In the genomic region with DNA sequence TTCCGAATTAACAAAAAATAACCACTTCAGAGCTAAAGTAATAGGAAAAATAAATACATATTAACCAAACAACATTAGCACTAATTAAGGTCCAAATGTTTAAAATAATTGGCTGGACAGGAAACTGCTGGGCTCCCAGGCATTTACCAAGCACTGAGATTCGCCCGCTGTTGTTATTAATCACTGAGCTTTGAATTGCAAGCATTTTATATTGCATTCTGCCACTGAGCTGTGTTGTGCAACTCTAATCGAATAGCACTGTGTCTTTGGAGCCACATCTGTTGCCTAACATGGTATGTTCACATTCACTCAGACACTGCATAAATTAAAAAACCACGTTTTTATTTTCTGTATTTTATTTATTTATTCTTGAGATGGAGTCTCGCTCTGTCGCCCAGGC, we compare ENCODE assay signal across 17 cellular contexts.
DNase-seq lines count a peak whose midpoint lies in the region; ATAC-seq and TF ChIP-seq lines count a peak whose summit lies in the region.
"Had no signal": no experiment of that assay in that cellular context is flagged by ENCODE, and none has a peak within 500 bp of the region (broad histone marks: within the 10 kb centered on the region; RNA-seq: fewer than 3 reads in every experiment).

No MANE protein-coding gene starts in this region.

- H3K9me3 Mint-ChIP-seq in Calu3 (ENCODE audit: low read depth, unreplicated experiment) (no peaks in the 10 kb centered on the region), progenitor cell of endocrine pancreas (ENCODE audit: low read depth) (no peaks in the 10 kb centered on the region)
- no peaks in the 10 kb centered on the region for H3K9me3 Mint-ChIP-seq in activated naive CD4-positive, alpha-beta T cell treated with anti-CD3 and anti-CD28 coated beads for 36 hours
- H3K9me3 Mint-ChIP-seq: activated CD8-positive, alpha-beta T cell treated with anti-CD3 and anti-CD28 coated beads for 36 hours; neural crest cell had no signal

- H3K4me1 ChIP-seq in RWPE2 (ENCODE audit: insufficient read depth, poor library complexity, severe bottlenecking) (peaks cover 46% of the 10 kb centered on the region), osteoblast (ENCODE audit: insufficient read depth, low read length) (peaks cover 26% of the 10 kb centered on the region)

- no peaks in the 10 kb centered on the region for H3K79me2 ChIP-seq in osteoblast (ENCODE audit: insufficient read depth, low read length)

- H3K36me3 ChIP-seq in RWPE2 (ENCODE audit: low read depth), result no peaks in the 10 kb centered on the region
- H3K36me3 ChIP-seq in osteoblast (ENCODE audit: insufficient read depth, low read length), result no peaks in the 10 kb centered on the region
- H3K36me3 ChIP-seq: thoracic aorta had no signal

- peak overlapping the region; percentile 100 for H3K27ac ChIP-seq in RWPE2 (ENCODE audit: poor library complexity, severe bottlenecking)
- peak overlapping the region; percentile 65 for H3K27ac ChIP-seq in osteoblast (ENCODE audit: low read depth, low read length)
- H3K27ac ChIP-seq: thoracic aorta had no signal

- H3K4me1 Mint-ChIP-seq in Calu3 (ENCODE audit: low read depth, unreplicated experiment) (peaks cover 54% of the 10 kb centered on the region), progenitor cell of endocrine pancreas (ENCODE audit: low read depth) (peaks cover 38% of the 10 kb centered on the region)
- H3K4me1 Mint-ChIP-seq in activated naive CD4-positive, alpha-beta T cell treated with anti-CD3 and anti-CD28 coated beads for 36 hours (ENCODE audit: low read depth), result no peaks in the 10 kb centered on the region
- H3K4me1 Mint-ChIP-seq: B cell had no signal

- H3K4me2 ChIP-seq in osteoblast (ENCODE audit: insufficient read depth, low read length), result peak overlapping the region; percentile 66

- no TSS peak for BruUV-seq in Calu3 (replicated peaks; lab: Mats Ljungman, UMichigan)

- H3K4me3 ChIP-seq in RWPE2 (ENCODE audit: severe bottlenecking) (no peak overlapping the region), osteoblast (ENCODE audit: insufficient read depth, low read length) (no peak overlapping the region)
- H3K4me3 ChIP-seq: thoracic aorta had no signal

- no peaks in the 10 kb centered on the region for H4K20me1 ChIP-seq in osteoblast (ENCODE audit: insufficient read depth, low read length)

- H3K27me3 Mint-ChIP-seq in Calu3 (ENCODE audit: unreplicated experiment), result no peaks in the 10 kb centered on the region
- peaks cover 20% of the 10 kb centered on the region for H3K27me3 Mint-ChIP-seq in activated naive CD4-positive, alpha-beta T cell treated with anti-CD3 and anti-CD28 coated beads for 36 hours (ENCODE audit: low read depth)
- no peaks in the 10 kb centered on the region for H3K27me3 Mint-ChIP-seq in progenitor cell of endocrine pancreas

- DNase-seq in Calu3 (no peak), RWPE2 (ENCODE audit: low spot score) (no peak), osteoblast (ENCODE audit: insufficient read length, low spot score, missing footprints) (no peak), UCSD-AML1 (lab: John Stamatoyannopoulos, UW; ENCODE audit: unreplicated experiment) (no peak), progenitor cell of endocrine pancreas (ENCODE audit: low spot score, unreplicated experiment) (no peak), DMS153 treated with DMSO at 0.1 percent for 48 hours (lab: John Stamatoyannopoulos, UW; ENCODE audit: unreplicated experiment) (no peak)
- DNase-seq in activated naive CD4-positive, alpha-beta T cell treated with anti-CD3 and anti-CD28 coated beads for 36 hours, result no peak
- DNase-seq: activated CD8-positive, alpha-beta T cell treated with anti-CD3 and anti-CD28 coated beads for 36 hours; effector memory CD4-positive, alpha-beta T cell; NCI-H1105 treated with DMSO at 0.1 percent for 48 hours; NCI-H748 treated with DMSO at 0.1 percent for 48 hours; stimulated activated CD4-positive, alpha-beta T cell treated with anti-CD3 and anti-CD28 coated beads, Interleukin-4, amount 100 ng/mL, for 4 hours had no signal

- H3K36me3 Mint-ChIP-seq in Calu3 (ENCODE audit: insufficient read depth, unreplicated experiment) (peaks cover 18% of the 10 kb centered on the region), progenitor cell of endocrine pancreas (ENCODE audit: insufficient read depth) (no peaks in the 10 kb centered on the region)
- no peaks in the 10 kb centered on the region for H3K36me3 Mint-ChIP-seq in activated naive CD4-positive, alpha-beta T cell treated with anti-CD3 and anti-CD28 coated beads for 36 hours (ENCODE audit: low read depth)

- H3K27ac Mint-ChIP-seq in Calu3 (ENCODE audit: unreplicated experiment) (peak overlapping the region; percentile 89), progenitor cell of endocrine pancreas (no peak overlapping the region)
- no peak overlapping the region for H3K27ac Mint-ChIP-seq in activated naive CD4-positive, alpha-beta T cell treated with anti-CD3 and anti-CD28 coated beads for 36 hours
- H3K27ac Mint-ChIP-seq: activated CD8-positive, alpha-beta T cell treated with anti-CD3 and anti-CD28 coated beads for 36 hours; B cell had no signal

- no peak overlapping the region for H2AFZ ChIP-seq in osteoblast (ENCODE audit: low read length)

- H3K4me3 Mint-ChIP-seq in Calu3 (ENCODE audit: low read depth, unreplicated experiment) (no peak overlapping the region), progenitor cell of endocrine pancreas (ENCODE audit: low read depth) (no peak overlapping the region)
- H3K4me3 Mint-ChIP-seq in activated naive CD4-positive, alpha-beta T cell treated with anti-CD3 and anti-CD28 coated beads for 36 hours, result no peak overlapping the region
- H3K4me3 Mint-ChIP-seq: activated CD8-positive, alpha-beta T cell treated with anti-CD3 and anti-CD28 coated beads for 36 hours; B cell; neural crest cell had no signal

- H3K9me3 ChIP-seq in RWPE2 (ENCODE audit: severe bottlenecking) (no peaks in the 10 kb centered on the region), osteoblast (ENCODE audit: low read depth, low read length) (no peaks in the 10 kb centered on the region)
- H3K9me3 ChIP-seq: thoracic aorta had no signal

- TF ChIP-seq CTCF in Calu3 (IDR thresholded peaks at IDR 0.05; ENCODE audit: unreplicated experiment), result no peak
- TF ChIP-seq CTCF in RWPE2 (IDR thresholded peaks at IDR 0.05; ENCODE audit: poor library complexity, severe bottlenecking), result no peak
- TF ChIP-seq CTCF in osteoblast (IDR thresholded peaks at IDR 0.05; ENCODE audit: extremely low read depth, low read depth, low read length), result no peak
- TF ChIP-seq CTCF in progenitor cell of endocrine pancreas (IDR thresholded peaks at IDR 0.05; ENCODE audit: unreplicated experiment), result no peak

- CTCF ChIA-PET in Calu3 (lab: Charles Lee), result interaction anchor here (0.7 to 2.7 kb wide), 7 partner anchors 8 to 409 kb away, joined by 3 to 9 read pairs (median 4); no protein-coding TSS in a partner anchor
- CTCF ChIA-PET in activated naive CD4-positive, alpha-beta T cell treated with anti-CD3 and anti-CD28 coated beads for 36 hours (lab: Charles Lee), result no interaction called here

- ATAC-seq in RWPE2 (ENCODE audit: low read depth), result peak; percentile 23
- peak; percentile 39 for ATAC-seq in esophagus mucosa
- ATAC-seq: activated CD8-positive, alpha-beta T cell treated with anti-CD3 and anti-CD28 coated beads for 36 hours; Panc1 had no signal

- H3K27me3 ChIP-seq in RWPE2 (ENCODE audit: insufficient read depth, poor library complexity, severe bottlenecking) (no peaks in the 10 kb centered on the region), osteoblast (ENCODE audit: insufficient read depth, low read length) (no peaks in the 10 kb centered on the region)

- intact Hi-C loops in Calu3 (cut with micrococcal nuclease; ENCODE audit: unreplicated experiment), result no loop called here
- intact Hi-C loops in activated naive CD4-positive, alpha-beta T cell treated with anti-CD3 and anti-CD28 coated beads for 36 hours (cut with micrococcal nuclease), result no loop called here
